10 cellular contexts compared by ENCODE assay signal in the genomic region with DNA sequence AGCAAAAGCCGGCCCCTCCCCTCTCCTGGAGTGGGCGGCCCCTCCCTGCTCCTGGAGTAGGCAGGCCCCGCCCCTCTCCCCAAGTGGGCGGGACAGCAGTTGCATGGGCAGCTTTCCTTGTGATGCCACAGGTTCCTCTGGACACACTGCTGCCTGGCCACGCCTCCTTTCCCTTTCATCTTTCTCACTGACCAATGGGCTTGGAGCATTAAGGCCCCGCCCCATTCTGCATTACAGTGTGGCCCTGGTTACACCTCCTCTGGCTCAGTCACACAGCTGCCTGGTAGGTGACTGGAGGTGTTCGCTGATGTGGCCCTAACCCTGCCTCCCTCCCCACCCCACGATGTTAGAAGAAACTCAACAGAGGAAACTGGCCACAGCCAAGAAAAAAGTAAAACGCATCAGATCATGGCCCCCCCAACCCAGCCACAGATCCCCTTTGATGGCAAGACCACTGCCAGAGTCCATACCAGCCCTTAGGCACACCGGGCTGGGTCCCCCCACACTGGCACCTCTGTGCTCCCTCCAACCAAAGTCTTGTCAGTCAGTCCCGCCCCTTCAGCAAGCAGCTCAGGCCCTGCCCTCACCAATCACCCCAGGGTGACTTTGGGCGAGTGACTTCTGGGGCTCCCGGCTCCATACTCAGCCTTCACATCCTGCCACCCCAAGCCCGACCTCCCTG.
A peak's percentile ranks its signal among the peaks of the same experiment; 100 is the strongest.
DNase-seq lines count a peak whose midpoint lies in the region; ATAC-seq and TF ChIP-seq lines count a peak whose summit lies in the region.
"Had no signal": no experiment of that assay in that cellular context is flagged by ENCODE, and none has a peak within 500 bp of the region (broad histone marks: within the 10 kb centered on the region; RNA-seq: fewer than 3 reads in every experiment).

No MANE protein-coding gene starts in this region.

- TF ChIP-seq CTCF in nephron progenitor cell (IDR thresholded peaks at IDR 0.05): no peak

- no peak overlapping the region for H3K4me3 ChIP-seq in MG63

- no peak overlapping the region for H3K4me3 Mint-ChIP-seq in nephron progenitor cell
- H3K4me3 Mint-ChIP-seq: CD8-positive, alpha-beta T cell; stimulated activated naive CD8-positive, alpha-beta T cell treated with anti-CD3 and anti-CD28 coated beads, Interleukin-15, Interleukin-2, amounts not matched to agents 100 ng/mL and 50 ng/mL, for 24 hours had no signal

- H3K9me3 ChIP-seq in MG63: no peaks in the 10 kb centered on the region; the same call in 1 of the 2 replicates

- no peak overlapping the region for H3K27ac Mint-ChIP-seq in nephron progenitor cell
- H3K27ac Mint-ChIP-seq: CD8-positive, alpha-beta T cell; stimulated activated naive CD8-positive, alpha-beta T cell treated with anti-CD3 and anti-CD28 coated beads, Interleukin-15, Interleukin-2, amounts not matched to agents 100 ng/mL and 50 ng/mL, for 24 hours had no signal

- H3K36me3 Mint-ChIP-seq in nephron progenitor cell (ENCODE audit: low read depth): no peaks in the 10 kb centered on the region
- H3K36me3 Mint-ChIP-seq: CD8-positive, alpha-beta T cell had no signal

- no peaks in the 10 kb centered on the region for H3K36me3 ChIP-seq in MG63

- H3K27me3 ChIP-seq in MG63: no peaks in the 10 kb centered on the region

- peak; percentile 46 to 56 for DNase-seq in activated T-cell treated with anti-CD3 and anti-CD28 coated beads, Interleukin-2, amount 50 U/mL, for 48 hours
- DNase-seq in activated T-cell treated with anti-CD3 and anti-CD28 coated beads, Interleukin-2, amount 50 U/mL, for 1 hour: no peak
- DNase-seq in MG63: peak; percentile 62
- DNase-seq in activated naive CD4-positive, alpha-beta T cell treated with anti-CD3 and anti-CD28 coated beads, Interleukin-2, amount 50 U/mL, for 16 hours: peak; percentile 17
- peak; percentile 63 for DNase-seq in nephron progenitor cell
- DNase-seq in NCI-H1105 treated with DMSO at 0.1 percent for 48 hours (lab: John Stamatoyannopoulos, UW): no peak

- ATAC-seq in GM18861 (IDR thresholded peaks at IDR 0.05; ENCODE audit: unreplicated experiment) (no peak), GM18909 (IDR thresholded peaks at IDR 0.05; ENCODE audit: poor library complexity, unreplicated experiment) (no peak)
- ATAC-seq: CD8-positive, alpha-beta T cell had no signal

- peaks cover 32% of the 10 kb centered on the region for H3K4me1 Mint-ChIP-seq in nephron progenitor cell

- peaks cover 4% of the 10 kb centered on the region for H3K27me3 Mint-ChIP-seq in nephron progenitor cell (ENCODE audit: low read depth, poor library complexity)

- peaks cover 5% of the 10 kb centered on the region for H3K9me3 Mint-ChIP-seq in nephron progenitor cell
- H3K9me3 Mint-ChIP-seq: CD8-positive, alpha-beta T cell; stimulated activated naive CD8-positive, alpha-beta T cell treated with anti-CD3 and anti-CD28 coated beads, Interleukin-15, Interleukin-2, amounts not matched to agents 100 ng/mL and 50 ng/mL, for 24 hours had no signal

Comparison
In these comparisons a context has a peak if more than half of its experiments do, and no peak if none do; other contexts are left out.
1. DNase-seq: peak in activated T-cell treated with anti-CD3 and anti-CD28 coated beads, Interleukin-2, amount 50 U/mL, for 48 hours (2 of 2), MG63 (single experiment), activated naive CD4-positive, alpha-beta T cell treated with anti-CD3 and anti-CD28 coated beads, Interleukin-2, amount 50 U/mL, for 16 hours (single experiment) and nephron progenitor cell (single experiment); none in activated T-cell treated with anti-CD3 and anti-CD28 coated beads, Interleukin-2, amount 50 U/mL, for 1 hour (single experiment) and NCI-H1105 treated with DMSO at 0.1 percent for 48 hours (single experiment).